ENCODE assay signal across 8 cellular contexts in the genomic region with DNA sequence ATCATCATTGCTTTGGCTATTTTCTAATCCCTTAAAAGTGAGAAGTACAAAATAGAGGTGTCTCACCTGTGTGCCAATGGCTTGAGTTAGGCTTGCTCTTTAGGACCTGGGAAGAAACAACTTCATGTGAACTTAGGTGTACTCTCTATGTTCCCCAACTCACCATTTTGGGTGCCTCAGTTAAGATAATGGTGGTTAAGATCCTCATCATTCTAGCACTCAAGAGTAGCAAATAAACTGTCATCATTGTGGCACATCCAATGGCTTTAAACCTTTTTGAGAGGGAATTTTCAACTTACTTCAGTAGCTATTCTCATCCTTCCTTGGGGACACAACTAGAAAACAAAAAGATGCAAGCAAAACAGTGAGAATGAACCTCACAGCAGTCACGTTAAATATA. TPM values are rescaled to one million over a fixed set of nuclear protein-coding genes. Genes with fewer than 3 reads are reported as not detected.
A peak's percentile ranks its signal among the peaks of the same experiment; 100 is the strongest.
DNase-seq lines count a peak whose midpoint lies in the region; ATAC-seq lines count a peak whose summit lies in the region.

No MANE protein-coding gene starts in this region.

- peaks cover 8% of the 10 kb centered on the region for H3K27me3 Mint-ChIP-seq in CD4-positive, CD25-positive, alpha-beta regulatory T cell
- H3K27me3 Mint-ChIP-seq in naive B cell, result no peaks in the 10 kb centered on the region

- peaks cover 39% of the 10 kb centered on the region for H3K36me3 ChIP-seq in CD4-positive, CD25-positive, alpha-beta regulatory T cell (ENCODE audit: control insufficient read depth, insufficient read depth, low read length)
- peaks cover 50% of the 10 kb centered on the region for H3K36me3 ChIP-seq in Karpas-422 (ENCODE audit: insufficient read depth, low read length)

- peaks cover 39% of the 10 kb centered on the region for H3K36me3 Mint-ChIP-seq in CD4-positive, CD25-positive, alpha-beta regulatory T cell
- H3K36me3 Mint-ChIP-seq in naive B cell, result peaks cover 16 to 22% of the 10 kb centered on the region in 2 donors

- peak overlapping the region; percentile 94 for H3K4me3 ChIP-seq in CD4-positive, CD25-positive, alpha-beta regulatory T cell (ENCODE audit: low read depth, low read length)
- peak overlapping the region; percentile 94 for H3K4me3 ChIP-seq in Karpas-422 (ENCODE audit: low read length)

- DNase-seq in CD4-positive, CD25-positive, alpha-beta regulatory T cell, result no peak
- no peak for DNase-seq in Karpas-422
- DNase-seq in cerebellar cortex (ENCODE audit: low spot score), result peak; percentile 32
- DNase-seq in naive B cell, result no peak
- DNase-seq in left lobe of liver (ENCODE audit: low spot score), result no peak
- no peak for DNase-seq in middle frontal gyrus (ENCODE audit: extremely low spot score, low spot score)

- peak overlapping the region; percentile 96 for H3K4me2 ChIP-seq in Karpas-422 (ENCODE audit: low read depth, low read length, poor library complexity, severe bottlenecking)

- H3K9me2 ChIP-seq in Karpas-422 (replicated peaks; ENCODE audit: insufficient read depth, low read length), result no peaks in the 10 kb centered on the region

- H3K27ac Mint-ChIP-seq in CD4-positive, CD25-positive, alpha-beta regulatory T cell, result peak overlapping the region; percentile 95 to 97 (median 97)
- peak overlapping the region in 5 of 6 donors; percentile 94 to 100 (median 99) for H3K27ac Mint-ChIP-seq in naive B cell

- no peak for ATAC-seq in CD4-positive, CD25-positive, alpha-beta regulatory T cell (ENCODE audit: low read depth in 2 of 2)
- ATAC-seq in naive B cell (ENCODE audit: low read depth in 2 of 2) (no peak), left lobe of liver (no peak), HG02759 (IDR thresholded peaks at IDR 0.05; ENCODE audit: unreplicated experiment) (no peak), HG02642 (IDR thresholded peaks at IDR 0.05; ENCODE audit: poor library complexity, unreplicated experiment) (no peak)

- H3K27ac ChIP-seq in CD4-positive, CD25-positive, alpha-beta regulatory T cell (ENCODE audit: insufficient read depth, low read length, poor library complexity, severe bottlenecking), result peak overlapping the region; percentile 98
- H3K27ac ChIP-seq in Karpas-422 (ENCODE audit: low read length), result peak overlapping the region; percentile 92

- no peaks in the 10 kb centered on the region for H3K9me3 Mint-ChIP-seq in CD4-positive, CD25-positive, alpha-beta regulatory T cell
- peaks cover 0 to 4% (median 0%) of the 10 kb centered on the region in 7 donors for H3K9me3 Mint-ChIP-seq in naive B cell

- peaks cover 41% of the 10 kb centered on the region for H4K20me1 ChIP-seq in Karpas-422 (ENCODE audit: insufficient read depth, low read depth, low read length)

- H3K4me1 Mint-ChIP-seq in CD4-positive, CD25-positive, alpha-beta regulatory T cell, result peaks cover 23 to 74% (median 64%) of the 10 kb centered on the region in 4 donors
- H3K4me1 Mint-ChIP-seq in naive B cell, result peaks cover 38 to 60% (median 54%) of the 10 kb centered on the region in 3 donors

- peaks cover 69% of the 10 kb centered on the region for H3K4me1 ChIP-seq in CD4-positive, CD25-positive, alpha-beta regulatory T cell (ENCODE audit: control insufficient read depth, insufficient read depth, low read length, poor library complexity, severe bottlenecking)
- peaks cover 37% of the 10 kb centered on the region for H3K4me1 ChIP-seq in Karpas-422 (ENCODE audit: low read length)

- no peaks in the 10 kb centered on the region for H3K27me3 ChIP-seq in CD4-positive, CD25-positive, alpha-beta regulatory T cell (ENCODE audit: control insufficient read depth, insufficient read depth, low read length)
- no peaks in the 10 kb centered on the region for H3K27me3 ChIP-seq in Karpas-422 (ENCODE audit: low read length)

- no peak overlapping the region for H2AFZ ChIP-seq in Karpas-422 (ENCODE audit: low read length)

- peaks cover 24% of the 10 kb centered on the region for H3K79me2 ChIP-seq in Karpas-422 (ENCODE audit: low read length)

- H3K4me3 Mint-ChIP-seq in CD4-positive, CD25-positive, alpha-beta regulatory T cell, result peak overlapping the region; percentile 90 to 99 (median 94)
- peak overlapping the region; percentile 84 to 99 (median 96) for H3K4me3 Mint-ChIP-seq in naive B cell

- no peaks in the 10 kb centered on the region for H3K9me3 ChIP-seq in CD4-positive, CD25-positive, alpha-beta regulatory T cell (ENCODE audit: control insufficient read depth in 2 of 2, low read length in 2 of 2)
- H3K9me3 ChIP-seq in Karpas-422 (ENCODE audit: low read length), result no peaks in the 10 kb centered on the region

- peak overlapping the region; percentile 92 for H3K9ac ChIP-seq in Karpas-422 (ENCODE audit: low read length)

RNA-seq across cellular contexts. Expression of a gene that starts 1.3 kb away (rescaled TPM):
- total RNA-seq in CD4-positive, CD25-positive, alpha-beta regulatory T cell, result 511 TPM
- 100 to 1,000 TPM; 279 to 452 (median 362) TPM for polyA plus RNA-seq in CD4-positive, CD25-positive, alpha-beta regulatory T cell
- 636 and 838 TPM in 2 replicates for total RNA-seq in Karpas-422 (2014; rRNA removed; shearing (Covaris generic); ENCODE audit: low replicate concordance)
- 100 to 1,000 TPM; 277 to 369 (median 323) TPM for polyA plus RNA-seq in naive B cell (ENCODE audit: low read depth in 6 of 6)
- 52.0 TPM for total RNA-seq in left lobe of liver

RNA-seq across cellular contexts. Expression of a gene that starts 1.7 kb away (rescaled TPM):
- total RNA-seq in CD4-positive, CD25-positive, alpha-beta regulatory T cell, result 20.3 TPM
- 1 to 10 TPM in 2 of 4 donors, under 1 TPM in 2; 0.78 to 1.8 (median 0.97) TPM for polyA plus RNA-seq in CD4-positive, CD25-positive, alpha-beta regulatory T cell
- 9.7 and 15.8 TPM in 2 replicates for total RNA-seq in Karpas-422 (2014; rRNA removed; shearing (Covaris generic); ENCODE audit: low replicate concordance)
- 1 to 10 TPM in 5 of 6 donors, under 1 TPM in 1; 0.05 to 6.7 (median 2.5) TPM for polyA plus RNA-seq in naive B cell (ENCODE audit: low read depth in 6 of 6)
- 4.7 TPM for total RNA-seq in left lobe of liver

RNA-seq across cellular contexts. Expression of a gene that starts 41.8 kb away (rescaled TPM):
- 10.2 TPM for total RNA-seq in CD4-positive, CD25-positive, alpha-beta regulatory T cell
- polyA plus RNA-seq in CD4-positive, CD25-positive, alpha-beta regulatory T cell, result 10 to 100 TPM in 1 of 4 donors, 1 to 10 TPM in 3; 6.7 to 10.0 (median 8.0) TPM
- total RNA-seq in Karpas-422 (2014; rRNA removed; shearing (Covaris generic); ENCODE audit: low replicate concordance), result 15.5 and 29.3 TPM in 2 replicates
- 1 to 10 TPM; 4.5 to 9.4 (median 7.4) TPM for polyA plus RNA-seq in naive B cell (ENCODE audit: low read depth in 6 of 6)
- 1.1 TPM for total RNA-seq in left lobe of liver

RNA-seq across cellular contexts. Expression of a gene that starts 42.0 kb away (rescaled TPM):
- 4.8 TPM for total RNA-seq in CD4-positive, CD25-positive, alpha-beta regulatory T cell
- 10 to 100 TPM in 1 of 4 donors, 1 to 10 TPM in 3; 8.9 to 12.5 (median 9.3) TPM for polyA plus RNA-seq in CD4-positive, CD25-positive, alpha-beta regulatory T cell
- total RNA-seq in Karpas-422 (2014; rRNA removed; shearing (Covaris generic); ENCODE audit: low replicate concordance), result 23.4 and 39.3 TPM in 2 replicates
- 10 to 100 TPM in 2 of 6 donors, 1 to 10 TPM in 4; 5.8 to 13.8 (median 8.5) TPM for polyA plus RNA-seq in naive B cell (ENCODE audit: low read depth in 6 of 6)
- total RNA-seq in left lobe of liver, result 11.1 TPM

RNA-seq across cellular contexts. Expression of a gene that starts 50.7 kb away (rescaled TPM):
- not detected for total RNA-seq in CD4-positive, CD25-positive, alpha-beta regulatory T cell
- not detected for polyA plus RNA-seq in CD4-positive, CD25-positive, alpha-beta regulatory T cell
- 0.26 TPM in 1 of 2 replicates, not detected in the other for total RNA-seq in Karpas-422 (2014; rRNA removed; shearing (Covaris generic); ENCODE audit: low replicate concordance)
- under 1 TPM in 1 of 6 donors, not detected in 5; 0.29 TPM for polyA plus RNA-seq in naive B cell (ENCODE audit: low read depth in 6 of 6)
- total RNA-seq in left lobe of liver, result 2,515 TPM
